ENCODE assay signal across 17 cellular contexts in genomic region chr7:116535416-116535815, GRCh38. TPM values are rescaled to one million over a fixed set of nuclear protein-coding genes. Genes with fewer than 3 reads are reported as not detected.
A peak's percentile ranks its signal among the peaks of the same experiment; 100 is the strongest.
DNase-seq lines count a peak whose midpoint lies in the region; ATAC-seq and TF ChIP-seq lines count a peak whose summit lies in the region.
"Had no signal": no experiment of that assay in that cellular context is flagged by ENCODE, and none has a peak within 500 bp of the region (broad histone marks: within the 10 kb centered on the region; RNA-seq: fewer than 3 reads in every experiment).

No MANE protein-coding gene starts in this region.

- intact Hi-C loops in left ventricle myocardium inferior (cut with micrococcal nuclease) (no loop called here), Right ventricle myocardium superior (cut with DNase I) (no loop called here), breast epithelium (cut with DNase I; ENCODE audit: low total_unique reads) (no loop called here), vagina (cut with DNase I) (no loop called here)

- H3K4me1 ChIP-seq in left ventricle myocardium inferior = peaks cover 97% of the 10 kb centered on the region
- H3K4me1 ChIP-seq in breast epithelium = no peaks in the 10 kb centered on the region
- peaks cover 69% of the 10 kb centered on the region for H3K4me1 ChIP-seq in vagina

- H3K36me3 Mint-ChIP-seq in osteocyte (ENCODE audit: unreplicated experiment) = peaks cover 67% of the 10 kb centered on the region
- H3K36me3 Mint-ChIP-seq: CD14-positive monocyte, IgD-negative memory B cell had no signal

- TF ChIP-seq CTCF in left ventricle myocardium inferior (IDR thresholded peaks at IDR 0.05; ENCODE audit: borderline replicate concordance) (no peak), breast epithelium (IDR thresholded peaks at IDR 0.05) (no peak), osteocyte (IDR thresholded peaks at IDR 0.05) (no peak), vagina (IDR thresholded peaks at IDR 0.05) (no peak)

- H3K9me3 ChIP-seq in left ventricle myocardium inferior (replicated peaks) (no peaks in the 10 kb centered on the region), breast epithelium (no peaks in the 10 kb centered on the region), vagina (no peaks in the 10 kb centered on the region)

- DNase-seq in left ventricle myocardium inferior (no peak), Right ventricle myocardium superior (no peak), breast epithelium (ENCODE audit: low spot score in 2 of 2) (no peak), osteocyte (ENCODE audit: extremely low spot score, unreplicated experiment) (no peak), vagina (ENCODE audit: extremely low spot score in 2 of 2) (no peak), HuH-7 (ENCODE audit: low spot score) (no peak), SKM-1 treated with dmso at 0.1 percent for 144 hours (lab: John Stamatoyannopoulos, UW; ENCODE audit: unreplicated experiment) (no peak)
- DNase-seq: COR-L47, DMS153, H7, MV-4-11, NCI-H1436, NCI-H2029 treated with DMSO at 0.1 percent for 48 hours, NCI-H510A treated with DMSO at 0.1 percent for 48 hours had no signal

- peaks cover 55% of the 10 kb centered on the region for H3K4me1 Mint-ChIP-seq in osteocyte (ENCODE audit: unreplicated experiment)

- H3K27ac Mint-ChIP-seq in osteocyte (ENCODE audit: unreplicated experiment) = peak overlapping the region; percentile 51
- H3K27ac Mint-ChIP-seq: CD14-positive monocyte, IgD-negative memory B cell had no signal

- H3K9me3 Mint-ChIP-seq in osteocyte (ENCODE audit: unreplicated experiment) = no peaks in the 10 kb centered on the region

- no peak for TF ChIP-seq POLR2A in breast epithelium (IDR thresholded peaks at IDR 0.05)
- TF ChIP-seq POLR2A in vagina (IDR thresholded peaks at IDR 0.05) = no peak

- H3K36me3 ChIP-seq in left ventricle myocardium inferior (peaks cover 74% of the 10 kb centered on the region), breast epithelium (peaks cover 6% of the 10 kb centered on the region), vagina (peaks cover 0 to 13% of the 10 kb centered on the region in 2 donors)

- H3K27me3 ChIP-seq in left ventricle myocardium inferior (ENCODE audit: low read depth) = no peaks in the 10 kb centered on the region
- H3K27me3 ChIP-seq in breast epithelium = no peaks in the 10 kb centered on the region
- no peaks in the 10 kb centered on the region for H3K27me3 ChIP-seq in vagina

- H3K4me3 ChIP-seq in left ventricle myocardium inferior (peak overlapping the region; percentile 26), breast epithelium (no peak overlapping the region), vagina (no peak overlapping the region)

- no peaks in the 10 kb centered on the region for H3K27me3 Mint-ChIP-seq in osteocyte (ENCODE audit: unreplicated experiment)

- H3K4me3 Mint-ChIP-seq in osteocyte (ENCODE audit: unreplicated experiment) = no peak overlapping the region
- H3K4me3 Mint-ChIP-seq: CD14-positive monocyte, IgD-negative memory B cell had no signal

- H3K27ac ChIP-seq in left ventricle myocardium inferior (replicated peaks) = peak overlapping the region; percentile 64
- peak overlapping the region; percentile 45 to 55 for H3K27ac ChIP-seq in breast epithelium
- H3K27ac ChIP-seq in vagina = peak overlapping the region; percentile 28

- ATAC-seq in Right ventricle myocardium superior (ENCODE audit: poor library complexity) (no peak), esophagus mucosa (no peak)

RNA-seq across cellular contexts. Expression of gene CAV1, which starts 10.6 kb away (rescaled TPM):
- 266 TPM for total RNA-seq in left ventricle myocardium inferior
- total RNA-seq in Right ventricle myocardium superior = 300 TPM
- total RNA-seq in breast epithelium = 100 to 1,000 TPM; 117 to 729 (median 154) TPM
- total RNA-seq in osteocyte = 492 and 502 TPM in 2 replicates
- 162 TPM for total RNA-seq in vagina
- total RNA-seq in esophagus mucosa = 40.6 TPM

RNA-seq across cellular contexts. Expression of gene CAV2, which starts 35.9 kb away (rescaled TPM):
- 196 TPM for total RNA-seq in left ventricle myocardium inferior
- 183 TPM for total RNA-seq in Right ventricle myocardium superior
- 100 to 1,000 TPM in 1 of 3 donors, 10 to 100 TPM in 2; 63.3 to 311 (median 97.6) TPM for total RNA-seq in breast epithelium
- total RNA-seq in osteocyte = 81.6 and 86.8 TPM in 2 replicates
- 42.5 TPM for total RNA-seq in vagina
- 50.2 TPM for total RNA-seq in esophagus mucosa
